In genomic region chr9:108430655-108431054, GRCh38 we compare ENCODE assay signal across 4 cellular contexts.
"Had no signal": no experiment of that assay in that cellular context is flagged by ENCODE, and none has a peak within 500 bp of the region (broad histone marks: within the 10 kb centered on the region; RNA-seq: fewer than 3 reads in every experiment).

No MANE protein-coding gene starts in this region.

- H3K9me3 ChIP-seq: HAP-1 had no signal

- H3K36me3 ChIP-seq: HAP-1 had no signal

- H3K27ac ChIP-seq: GM23248 had no signal

- H3K4me1 ChIP-seq: HAP-1 had no signal

- H3K4me3 ChIP-seq: GM23248, GM23338, HAP-1 had no signal

- ATAC-seq: GM23338, HCT116 had no signal
